ENCODE assay signal across 8 cellular contexts in genomic region chr2:46179037-46179621, GRCh38.
DNase-seq lines count a peak whose midpoint lies in the region; ATAC-seq and TF ChIP-seq lines count a peak whose summit lies in the region.

No MANE protein-coding gene starts in this region.

- H2AFZ ChIP-seq in parathyroid adenoma: peak overlapping the region; percentile 56

- no peak for TF ChIP-seq CTCF in activated CD8-positive, alpha-beta T cell treated with anti-CD3 and anti-CD28 coated beads for 36 hours (IDR thresholded peaks at IDR 0.05)
- no peak for TF ChIP-seq CTCF in parathyroid adenoma (IDR thresholded peaks at IDR 0.05)

- POLR2A ChIA-PET in activated CD8-positive, alpha-beta T cell treated with anti-CD3 and anti-CD28 coated beads for 36 hours (lab: Charles Lee): no interaction called here

- ATAC-seq in HG03432 (IDR thresholded peaks at IDR 0.05; ENCODE audit: unreplicated experiment): peak; percentile 96
- ATAC-seq in activated CD8-positive, alpha-beta T cell treated with anti-CD3 and anti-CD28 coated beads for 36 hours: peak; percentile 98
- ATAC-seq in HG03342 (IDR thresholded peaks at IDR 0.05; ENCODE audit: unreplicated experiment): no peak
- no peak for ATAC-seq in HG02759 (IDR thresholded peaks at IDR 0.05; ENCODE audit: unreplicated experiment)

- H3K27ac ChIP-seq in esophagus (ENCODE audit: low read depth in 2 of 2, low read length in 1 of 2) (peak overlapping the region; percentile 4 to 43), parathyroid adenoma (peak overlapping the region; percentile 67), urinary bladder (ENCODE audit: low read depth) (peak overlapping the region; percentile 64)

- no peaks in the 10 kb centered on the region for H3K27me3 Mint-ChIP-seq in activated CD8-positive, alpha-beta T cell treated with anti-CD3 and anti-CD28 coated beads for 36 hours

- H3K9me3 ChIP-seq in esophagus (ENCODE audit: control insufficient read depth in 2 of 2, insufficient read depth in 1 of 2, low read depth in 1 of 2, low read length in 1 of 2): no peaks in the 10 kb centered on the region
- H3K9me3 ChIP-seq in parathyroid adenoma (ENCODE audit: control insufficient read depth, low read length): no peaks in the 10 kb centered on the region

- H3K9me3 Mint-ChIP-seq in activated CD8-positive, alpha-beta T cell treated with anti-CD3 and anti-CD28 coated beads for 36 hours: no peaks in the 10 kb centered on the region

- H3K4me1 Mint-ChIP-seq in activated CD8-positive, alpha-beta T cell treated with anti-CD3 and anti-CD28 coated beads for 36 hours (ENCODE audit: low read depth): peaks cover 18% of the 10 kb centered on the region

- no peaks in the 10 kb centered on the region for H3K27me3 ChIP-seq in esophagus (ENCODE audit: control insufficient read depth in 1 of 2, insufficient read depth in 2 of 2, low read length in 2 of 2)
- no peaks in the 10 kb centered on the region for H3K27me3 ChIP-seq in parathyroid adenoma (ENCODE audit: control insufficient read depth, insufficient read depth, low read length)

- no peak overlapping the region for H3K4me3 Mint-ChIP-seq in activated CD8-positive, alpha-beta T cell treated with anti-CD3 and anti-CD28 coated beads for 36 hours

- peaks cover 0 to 9% of the 10 kb centered on the region in 2 donors for H3K4me1 ChIP-seq in esophagus (ENCODE audit: control insufficient read depth in 2 of 2, insufficient read depth in 2 of 2, low read length in 1 of 2)
- H3K4me1 ChIP-seq in parathyroid adenoma: peaks cover 38% of the 10 kb centered on the region
- H3K4me1 ChIP-seq in urinary bladder (ENCODE audit: insufficient read depth): no peaks in the 10 kb centered on the region

- CTCF ChIA-PET in activated CD8-positive, alpha-beta T cell treated with anti-CD3 and anti-CD28 coated beads for 36 hours (lab: Charles Lee): interaction anchor here (1.1 kb wide), 1 partner anchor 91 kb away, joined by 3 read pairs; no protein-coding TSS in a partner anchor

- H3K36me3 ChIP-seq in esophagus (ENCODE audit: control insufficient read depth in 2 of 2, insufficient read depth in 2 of 2, low read length in 1 of 2) (peaks cover 0 to 1% of the 10 kb centered on the region in 2 donors), parathyroid adenoma (ENCODE audit: control insufficient read depth, insufficient read depth, low read length) (no peaks in the 10 kb centered on the region), urinary bladder (ENCODE audit: insufficient read depth) (no peaks in the 10 kb centered on the region)

- peak overlapping the region; percentile 45 for H3K27ac Mint-ChIP-seq in activated CD8-positive, alpha-beta T cell treated with anti-CD3 and anti-CD28 coated beads for 36 hours

- H3K79me2 ChIP-seq in parathyroid adenoma: no peaks in the 10 kb centered on the region

- 57 to 62% methylated on average over 6 of the region's 6 CpGs for WGBS in esophagus, 2 donors
- 31% methylated on average over 6 of the region's 6 CpGs for WGBS in urinary bladder

- intact Hi-C loops in activated CD8-positive, alpha-beta T cell treated with anti-CD3 and anti-CD28 coated beads for 36 hours (cut with micrococcal nuclease): no loop called here

- peak; percentile 25 for DNase-seq in CD1c-positive myeloid dendritic cell (ENCODE audit: extremely low spot score)
- peak; percentile 74 for DNase-seq in activated CD8-positive, alpha-beta T cell treated with anti-CD3 and anti-CD28 coated beads for 36 hours

- H3K4me3 ChIP-seq in esophagus (ENCODE audit: low read depth in 1 of 2, low read length in 2 of 2) (no peak overlapping the region), parathyroid adenoma (ENCODE audit: low read depth, low read length) (peak overlapping the region; percentile 12), urinary bladder (ENCODE audit: low read depth, low read length) (no peak overlapping the region)

- no peaks in the 10 kb centered on the region for H3K36me3 Mint-ChIP-seq in activated CD8-positive, alpha-beta T cell treated with anti-CD3 and anti-CD28 coated beads for 36 hours (ENCODE audit: low read depth)

- no peak overlapping the region for H3K9ac ChIP-seq in parathyroid adenoma

- peak overlapping the region; percentile 56 for H3K4me2 ChIP-seq in parathyroid adenoma (ENCODE audit: low read length)

Comparison
In these comparisons a context has a peak if more than half of its experiments do, and no peak if none do; other contexts are left out.
1. ATAC-seq: peak in HG03432 (single experiment) and activated CD8-positive, alpha-beta T cell treated with anti-CD3 and anti-CD28 coated beads for 36 hours (single experiment); none in HG03342 (single experiment) and HG02759 (single experiment).
2. Peak in every context shown above with its lines, with median percentiles within 50 percentile points of each other: H3K27ac ChIP-seq.